In genomic region chr5:77491783-77492652, GRCh38 we compare ENCODE assay signal across 1 cellular context.
TF ChIP-seq lines count a peak whose summit lies in the region.

Gene WDR41, minus strand, starts transcription at chr5:77492316. Its CDS starts 96 bp downstream, at chr5:77492220.

TF ChIP-seq in K562, 482 proteins besides CTCF, POLR2A, EP300 and RAD21 (continued from another document and continues in another):
- TF ChIP-seq E2F5 (CRISPR knock-in tag; IDR thresholded peaks at IDR 0.05), result no peak
- TF ChIP-seq ZBTB17 (CRISPR knock-in tag; IDR thresholded peaks at IDR 0.05), result peak; percentile 79
- TF ChIP-seq RB1 (IDR thresholded peaks at IDR 0.05; ENCODE audit: low read depth), result peak; percentile 94
- no peak for TF ChIP-seq ZNF507 (tag; conservative IDR thresholded peaks at IDR 0.05)
- peak; percentile 92 for TF ChIP-seq MAX (CRISPR knock-in tag; IDR thresholded peaks at IDR 0.05)
- TF ChIP-seq MAZ (CRISPR knock-in tag; conservative IDR thresholded peaks at IDR 0.05 in 1 of 2, IDR thresholded peaks at IDR 0.05 in 1 of 2), result peak; percentile 83 to 95
- TF ChIP-seq PHF8 (IDR thresholded peaks at IDR 0.05; ENCODE audit: borderline replicate concordance, low read length), result peak; percentile 89; the same call in 1 of the 2 replicates
- TF ChIP-seq NCOA1 (IDR thresholded peaks at IDR 0.05; ENCODE audit: low read depth), result no peak
- no peak for TF ChIP-seq NFIX (CRISPR knock-in tag; IDR thresholded peaks at IDR 0.05; ENCODE audit: low read depth)
- 0 out of 2 replicates have a peak, but pooled peaks have one; percentile 55 for TF ChIP-seq ZBTB9 (CRISPR knock-in tag; IDR thresholded peaks at IDR 0.05)
- TF ChIP-seq PHTF2 (CRISPR knock-in tag; IDR thresholded peaks at IDR 0.05), result no peak
- no peak; the same call in 1 of the 2 replicates for TF ChIP-seq KLF16 (IDR thresholded peaks at IDR 0.05)
- peak; percentile 99 for TF ChIP-seq CTBP1 (IDR thresholded peaks at IDR 0.05; ENCODE audit: borderline replicate concordance)
- TF ChIP-seq DEAF1 (CRISPR knock-in tag; IDR thresholded peaks at IDR 0.05), result peak; percentile 49; the same call in 1 of the 2 replicates
- TF ChIP-seq SOX6 (IDR thresholded peaks at IDR 0.05), result 0 out of 2 replicates have a peak, but pooled peaks have one; percentile 31
- TF ChIP-seq TARDBP (IDR thresholded peaks at IDR 0.05), result 0 out of 2 replicates have a peak, but pooled peaks have one; percentile 51
- TF ChIP-seq PATZ1 (CRISPR knock-in tag; IDR thresholded peaks at IDR 0.05; ENCODE audit: borderline replicate concordance), result no peak
- TF ChIP-seq HMBOX1 (IDR thresholded peaks at IDR 0.05), result no peak
- TF ChIP-seq ZFP91 (CRISPR knock-in tag; IDR thresholded peaks at IDR 0.05), result no peak; the same call in 1 of the 2 replicates
- no peak for TF ChIP-seq ZBED1 (IDR thresholded peaks at IDR 0.05)
- 0 out of 2 replicates have a peak, but pooled peaks have one; percentile 79 for TF ChIP-seq ZNF232 (CRISPR knock-in tag; IDR thresholded peaks at IDR 0.05)
- TF ChIP-seq MYNN (IDR thresholded peaks at IDR 0.05), result peak; percentile 28; the same call in 1 of the 2 replicates
- TF ChIP-seq MYNN (CRISPR knock-in tag; IDR thresholded peaks at IDR 0.05), result no peak
- peak; percentile 56 for TF ChIP-seq CEBPG (CRISPR knock-in tag; IDR thresholded peaks at IDR 0.05)
- TF ChIP-seq CEBPG (tag; conservative IDR thresholded peaks at IDR 0.05 in 1 of 2, IDR thresholded peaks at IDR 0.05 in 1 of 2), result no peak
- TF ChIP-seq TAF7 (tag; IDR thresholded peaks at IDR 0.05), result 0 out of 2 replicates have a peak, but pooled peaks have one; percentile 56
- no peak for TF ChIP-seq MITF (IDR thresholded peaks at IDR 0.05)
- peak; percentile 85 for TF ChIP-seq SUPT5H (IDR thresholded peaks at IDR 0.05)
- TF ChIP-seq E2F8 (IDR thresholded peaks at IDR 0.05; ENCODE audit: low read depth, partially characterized antibody), result no peak
- TF ChIP-seq THRAP3 (IDR thresholded peaks at IDR 0.05; ENCODE audit: borderline replicate concordance), result no peak
- TF ChIP-seq ZNF449 (CRISPR knock-in tag; IDR thresholded peaks at IDR 0.05), result no peak
- TF ChIP-seq SP1 (CRISPR knock-in tag; IDR thresholded peaks at IDR 0.05), result peak; percentile 70; the same call in 1 of the 2 replicates
- 0 out of 2 replicates have a peak, but pooled peaks have one; percentile 29 for TF ChIP-seq NKRF (IDR thresholded peaks at IDR 0.05; ENCODE audit: borderline replicate concordance)
- TF ChIP-seq ZBTB49 (CRISPR knock-in tag; IDR thresholded peaks at IDR 0.05; ENCODE audit: borderline replicate concordance), result peak; percentile 62; the same call in 1 of the 2 replicates
- peak; percentile 57; the same call in 1 of the 2 replicates for TF ChIP-seq TEAD4 (IDR thresholded peaks at IDR 0.05; ENCODE audit: low read length)
- TF ChIP-seq TEAD4 (CRISPR knock-in tag; IDR thresholded peaks at IDR 0.05; ENCODE audit: borderline replicate concordance), result peak; percentile 91
- TF ChIP-seq TBP (optimal IDR thresholded peaks at IDR 0.05; ENCODE audit: low read depth, low read length), result peak; percentile 62
- no peak for TF ChIP-seq ZNF436 (CRISPR knock-in tag; IDR thresholded peaks at IDR 0.05)
- no peak for TF ChIP-seq CBX5 (IDR thresholded peaks at IDR 0.05; ENCODE audit: borderline replicate concordance, low read depth)
